Comparison of ENCODE assay signal across 24 cellular contexts in genomic region chr13:110435331-110435730, GRCh38.
DNase-seq lines count a peak whose midpoint lies in the region; ATAC-seq, FAIRE-seq and TF ChIP-seq lines count a peak whose summit lies in the region.
"Had no signal": no experiment of that assay in that cellular context is flagged by ENCODE, and none has a peak within 500 bp of the region (broad histone marks: within the 10 kb centered on the region; RNA-seq: fewer than 3 reads in every experiment).

No MANE protein-coding gene starts in this region.

- peaks cover 76% of the 10 kb centered on the region for H3K4me1 Mint-ChIP-seq in chondrocyte (ENCODE audit: low read depth)
- H3K4me1 Mint-ChIP-seq: B cell had no signal

- ATAC-seq in gastrocnemius medialis (peak; percentile 72 to 89), HG03196 (IDR thresholded peaks at IDR 0.05; ENCODE audit: unreplicated experiment) (no peak), left lobe of liver (no peak)
- ATAC-seq: A549; CD8-positive, alpha-beta T cell had no signal

- DNase-seq in H54 (ENCODE audit: insufficient read length, low spot score) (no peak), chondrocyte (ENCODE audit: low spot score) (no peak), left kidney (ENCODE audit: low read depth, low spot score) (peak; percentile 23), gastrocnemius medialis (no peak), NAMALWA (ENCODE audit: low spot score) (no peak), left lobe of liver (ENCODE audit: low spot score) (no peak), dermis blood vessel endothelial cell (no peak)
- DNase-seq: AML-193; Caco-2; Calu3; CD4-positive, alpha-beta T cell; CD8-positive, alpha-beta T cell; DMS79 treated with DMSO at 0.1 percent for 48 hours; GF-D8 had no signal

- TF ChIP-seq CTCF in chondrocyte (IDR thresholded peaks at IDR 0.05) (no peak), gastrocnemius medialis (IDR thresholded peaks at IDR 0.05 in 4 of 5, conservative IDR thresholded peaks at IDR 0.05 in 1 of 5) (no peak)

- peak overlapping the region; percentile 37 for H3K27ac Mint-ChIP-seq in chondrocyte (ENCODE audit: unreplicated experiment)
- H3K27ac Mint-ChIP-seq: B cell; CD4-positive, alpha-beta T cell; CD8-positive, alpha-beta T cell had no signal

- H3K36me3 ChIP-seq in gastrocnemius medialis: no peaks in the 10 kb centered on the region
- H3K36me3 ChIP-seq: BLaER1 treated with 17β-estradiol and CSF1 and Interleukin-3, amounts not matched to agents 10 nM and 100 nM had no signal

- H3K27ac ChIP-seq in gastrocnemius medialis: peak overlapping the region in 2 of 4 donors; percentile 24 to 56
- H3K27ac ChIP-seq: 22Rv1; A549; BLaER1 treated with 17β-estradiol and CSF1 and Interleukin-3, amounts not matched to agents 10 nM and 100 nM; C4-2B had no signal

- H3K4me1 ChIP-seq in gastrocnemius medialis: peaks cover 13 to 50% of the 10 kb centered on the region in 2 donors
- H3K4me1 ChIP-seq: A549; BLaER1 treated with 17β-estradiol and CSF1 and Interleukin-3, amounts not matched to agents 10 nM and 100 nM; Caco-2 had no signal

- H3K27me3 ChIP-seq in gastrocnemius medialis: no peaks in the 10 kb centered on the region

- H3K4me3 Mint-ChIP-seq in chondrocyte (ENCODE audit: unreplicated experiment): no peak overlapping the region
- H3K4me3 Mint-ChIP-seq: B cell; CD4-positive, alpha-beta T cell; CD8-positive, alpha-beta T cell had no signal

- H3K27me3 Mint-ChIP-seq in chondrocyte (ENCODE audit: low read depth): no peaks in the 10 kb centered on the region

- no peaks in the 10 kb centered on the region for H3K9me3 ChIP-seq in gastrocnemius medialis
- H3K9me3 ChIP-seq: A549, Caco-2 had no signal

- FAIRE-seq in H54 (lab: Jason Lieb, UNC): peak; percentile 11
- FAIRE-seq: A549, D721Med, G401.6, GM12891, GM19239 had no signal

- in situ Hi-C loops in gastrocnemius medialis (cut with MboI; ENCODE audit: low sequenced_read_pairs in 4 of 4): no loop called here

- intact Hi-C loops in gastrocnemius medialis (cut with DNase I; ENCODE audit: low total_unique reads): no loop called here

- H3K4me3 ChIP-seq in gastrocnemius medialis: no peak overlapping the region
- H3K4me3 ChIP-seq: A549; BLaER1 treated with 17β-estradiol and CSF1 and Interleukin-3, amounts not matched to agents 10 nM and 100 nM had no signal

- H3K36me3 Mint-ChIP-seq in chondrocyte (ENCODE audit: low read depth): peaks cover 74% of the 10 kb centered on the region
- H3K36me3 Mint-ChIP-seq: CD8-positive, alpha-beta T cell had no signal

- H3K9me3 Mint-ChIP-seq in chondrocyte (ENCODE audit: low read depth): no peaks in the 10 kb centered on the region
- H3K9me3 Mint-ChIP-seq: CD4-positive, alpha-beta T cell; CD8-positive, alpha-beta T cell had no signal

- TF ChIP-seq POLR2A in H54 (IDR thresholded peaks at IDR 0.05; ENCODE audit: low read depth, low read length) (no peak), gastrocnemius medialis (IDR thresholded peaks at IDR 0.05) (no peak)

Comparison
In these comparisons a context has a peak if more than half of its experiments do, and no peak if none do; other contexts are left out.
1. ATAC-seq: peak in gastrocnemius medialis (2 of 2); none in HG03196 (single experiment) and left lobe of liver (single experiment).